Comparison of ENCODE assay signal across 8 cellular contexts in the genomic region with DNA sequence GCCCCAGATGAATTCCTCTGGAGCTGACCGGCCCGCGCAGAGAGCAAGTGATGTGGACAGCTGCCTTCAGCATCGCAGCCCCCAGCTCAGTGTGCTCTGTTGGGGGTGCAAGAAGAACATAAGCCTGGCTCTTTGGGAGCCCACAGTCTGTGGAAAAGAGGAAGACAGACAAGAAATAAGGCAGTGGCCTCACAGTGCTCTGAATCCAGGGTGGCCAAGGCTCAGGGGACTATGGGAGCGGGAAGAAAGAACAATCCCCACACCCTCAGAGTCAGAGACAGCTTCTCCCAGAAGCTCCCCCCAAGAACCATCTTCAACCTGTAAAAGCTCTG. TPM values are rescaled to one million over a fixed set of nuclear protein-coding genes. Genes with fewer than 3 reads are reported as not detected.
DNase-seq lines count a peak whose midpoint lies in the region; ATAC-seq, FAIRE-seq and TF ChIP-seq lines count a peak whose summit lies in the region.

No MANE protein-coding gene starts in this region.

- no peak for TF ChIP-seq POLR2A in A549 (IDR thresholded peaks at IDR 0.05; ENCODE audit: low read length)
- no peak for TF ChIP-seq POLR2A in lower leg skin (IDR thresholded peaks at IDR 0.05)

- CTCF ChIA-PET in A549 (lab: Yijun Ruan, JAX), result interaction anchor here (0.6 to 16.4 kb wide), 57 partner anchors 9 to 791 kb away, joined by 3 to 536 read pairs (median 4); partner anchors contain the start of genes FES, MAN2A2, PRC1 and RCCD1

- peak overlapping the region; percentile 84 to 93; a peak in 4 of 6 replicates for H3K27ac ChIP-seq in A549
- peak overlapping the region; percentile 66 for H3K27ac ChIP-seq in KMS-11

- peaks cover 26 to 60% (median 55%) of the 10 kb centered on the region in 4 donors for H3K4me1 Mint-ChIP-seq in naive thymus-derived CD8-positive, alpha-beta T cell

- peak overlapping the region; percentile 30 to 99 (median 98) for H3K4me3 Mint-ChIP-seq in naive thymus-derived CD8-positive, alpha-beta T cell

- no peaks in the 10 kb centered on the region for H3K9me3 ChIP-seq in A549

- no peaks in the 10 kb centered on the region for H3K27me3 Mint-ChIP-seq in naive thymus-derived CD8-positive, alpha-beta T cell

- POLR2A ChIA-PET in A549 (lab: Yijun Ruan, JAX), result interaction anchor here (1.7 to 2.8 kb wide), 3 partner anchors 22 to 40 kb away, joined by 4 to 20 read pairs (median 14); partner anchors contain the start of genes MAN2A2 and RCCD1
- POLR2A ChIA-PET in naive thymus-derived CD8-positive, alpha-beta T cell (lab: Charles Lee), result interaction anchor here (0.6 to 12.4 kb wide), 11 partner anchors 15 to 580 kb away, joined by 3 to 237 read pairs (median 3); partner anchors contain the start of genes BLM, IQGAP1, MAN2A2 and RCCD1

- no peaks in the 10 kb centered on the region for H3K27me3 ChIP-seq in KMS-11 (ENCODE audit: insufficient read depth, low read depth)

- H3K4me2 ChIP-seq in A549 (peak overlapping the region; percentile 72), KMS-11 (peak overlapping the region; percentile 84; the same call in 1 of the 2 replicates)

- H3K4me3 ChIP-seq in A549, result no peak overlapping the region; the same call in 2 of the 3 replicates
- H3K4me3 ChIP-seq in KMS-11 (IDR thresholded peaks at IDR 0.05; ENCODE audit: insufficient read depth, low read depth, low read length), result no peak overlapping the region
- peak overlapping the region; percentile 70 to 83 for H3K4me3 ChIP-seq in cardiac fibroblast (replicated peaks in 1 of 2; ENCODE audit: low read depth in 2 of 2, low read length in 2 of 2)
- no peak overlapping the region for H3K4me3 ChIP-seq in lower leg skin (ENCODE audit: low read depth, poor library complexity, severe bottlenecking)

- H3K9me3 Mint-ChIP-seq in naive thymus-derived CD8-positive, alpha-beta T cell, result no peaks in the 10 kb centered on the region

- WGBS in A549 (ENCODE audit: missing lambda C conversion rate), result 18% methylated on average over 5 of the region's 5 CpGs
- 15 to 18% methylated on average over 5 of the region's 5 CpGs for WGBS in lower leg skin, 2 donors

- H3K27ac Mint-ChIP-seq in naive thymus-derived CD8-positive, alpha-beta T cell, result peak overlapping the region; percentile 70 to 100 (median 98)

- H3K4me1 ChIP-seq in A549 (peaks cover 35% of the 10 kb centered on the region), KMS-11 (ENCODE audit: low read depth, poor library complexity, severe bottlenecking) (peaks cover 29% of the 10 kb centered on the region)

- peaks cover 0 to 4% (median 0%) of the 10 kb centered on the region in 3 donors for H3K36me3 Mint-ChIP-seq in naive thymus-derived CD8-positive, alpha-beta T cell

- no peak for TF ChIP-seq RAD21 in A549 (conservative IDR thresholded peaks at IDR 0.05 in 1 of 2, IDR thresholded peaks at IDR 0.05 in 1 of 2)

- peak overlapping the region; percentile 60; the same call in 1 of the 2 replicates for H3K9ac ChIP-seq in KMS-11

- TF ChIP-seq CTCF in A549 (IDR thresholded peaks at IDR 0.05), result peak; percentile 3; the same call in 2 of the 3 replicates
- TF ChIP-seq CTCF in KMS-11 (conservative IDR thresholded peaks at IDR 0.05; ENCODE audit: low read depth, low read length), result peak; percentile 50
- TF ChIP-seq CTCF in cardiac fibroblast (IDR thresholded peaks at IDR 0.05; ENCODE audit: low read depth, low read length), result no peak
- TF ChIP-seq CTCF in lower leg skin (IDR thresholded peaks at IDR 0.05), result no peak

- no peak for DNase-seq in A549 (ENCODE audit: low read depth in 1 of 2, low spot score in 1 of 2)
- DNase-seq in cardiac fibroblast (ENCODE audit: low read depth in 2 of 2), result no peak
- no peak for DNase-seq in naive thymus-derived CD8-positive, alpha-beta T cell
- no peak for DNase-seq in lower leg skin (ENCODE audit: low spot score in 2 of 2)
- DNase-seq in activated gamma-delta T cell treated with Interleukin-2 at 50 U/mL for 16 hours, result no peak
- no peak for DNase-seq in effector CD4-positive, alpha-beta T cell

- no peaks in the 10 kb centered on the region for H4K20me1 ChIP-seq in KMS-11 (ENCODE audit: insufficient read depth)

- TF ChIP-seq EP300 in A549 (IDR thresholded peaks at IDR 0.05), result no peak

- ATAC-seq in A549 (no peak), GM18498 (IDR thresholded peaks at IDR 0.05; ENCODE audit: unreplicated experiment) (no peak)
- no peak for ATAC-seq in naive thymus-derived CD8-positive, alpha-beta T cell

- FAIRE-seq in A549 (lab: Jason Lieb, UNC), result no peak

- peak overlapping the region; percentile 85 for H2AFZ ChIP-seq in KMS-11 (ENCODE audit: low read depth)

- 0 out of 2 replicates have a peak, but pooled peaks cover 5% of the 10 kb centered on the region for H3K79me2 ChIP-seq in KMS-11 (ENCODE audit: insufficient read depth, low read depth)

- intact Hi-C loops in lower leg skin (cut with DNase I; ENCODE audit: low total_unique reads), result no loop called here

- H3K36me3 ChIP-seq in KMS-11 (ENCODE audit: insufficient read depth), result no peaks in the 10 kb centered on the region

TF ChIP-seq in A549, 52 proteins besides CTCF, POLR2A, EP300 and RAD21 (continues in another document):
- TF ChIP-seq RFX5 (IDR thresholded peaks at IDR 0.05) (no peak), SREBF2 (IDR thresholded peaks at IDR 0.05) (no peak), ZNF302 (CRISPR knock-in tag; IDR thresholded peaks at IDR 0.05) (no peak), MYC (IDR thresholded peaks at IDR 0.05; ENCODE audit: borderline replicate concordance, low read length) (no peak), CHD2 (IDR thresholded peaks at IDR 0.05; ENCODE audit: low read length, partially characterized antibody) (no peak), GATA3 (IDR thresholded peaks at IDR 0.05; ENCODE audit: borderline replicate concordance) (no peak)
- TF ChIP-seq, protein P1, sequence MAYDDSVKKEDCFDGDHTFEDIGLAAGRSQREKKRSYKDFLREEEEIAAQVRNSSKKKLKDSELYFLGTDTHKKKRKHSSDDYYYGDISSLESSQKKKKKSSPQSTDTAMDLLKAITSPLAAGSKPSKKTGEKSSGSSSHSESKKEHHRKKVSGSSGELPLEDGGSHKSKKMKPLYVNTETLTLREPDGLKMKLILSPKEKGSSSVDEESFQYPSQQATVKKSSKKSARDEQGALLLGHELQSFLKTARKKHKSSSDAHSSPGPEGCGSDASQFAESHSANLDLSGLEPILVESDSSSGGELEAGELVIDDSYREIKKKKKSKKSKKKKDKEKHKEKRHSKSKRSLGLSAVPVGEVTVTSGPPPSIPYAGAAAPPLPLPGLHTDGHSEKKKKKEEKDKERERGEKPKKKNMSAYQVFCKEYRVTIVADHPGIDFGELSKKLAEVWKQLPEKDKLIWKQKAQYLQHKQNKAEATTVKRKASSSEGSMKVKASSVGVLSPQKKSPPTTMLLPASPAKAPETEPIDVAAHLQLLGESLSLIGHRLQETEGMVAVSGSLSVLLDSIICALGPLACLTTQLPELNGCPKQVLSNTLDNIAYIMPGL (CRISPR knock-in tag; IDR thresholded peaks at IDR 0.05; ENCODE audit: borderline replicate concordance), result no peak

RNA-seq across cellular contexts. Expression of gene HDDC3, which starts 0.3 kb away (rescaled TPM):
- polyA plus RNA-seq in A549 (2011; rRNA removed), result 29.8 and 31.9 TPM in 2 replicates
- polyA plus RNA-seq in A549 (2012; cell fraction: cytosol; rRNA removed), result 41.6 and 42.9 TPM in 2 replicates
- 28.9 and 34.8 TPM in 2 replicates for polyA plus RNA-seq in A549 (2012; cell fraction: nucleus; rRNA removed)
- polyA plus RNA-seq in A549 (2017; fragmentation: RNase III; extraction: RNeasy Plus Mini Kit Qiagen cat#74134 plus additional on column Dnase treatment), result 25.3 to 29.7 TPM (median 26.1 TPM) in 3 replicates
- 27.4 and 33.9 TPM in 2 replicates for polyA minus RNA-seq in A549 (2011; rRNA and poly(A)+ RNA removed)
- 10 to 100 TPM; 30.1 to 31.8 TPM for total RNA-seq in naive thymus-derived CD8-positive, alpha-beta T cell
- polyA plus RNA-seq in naive thymus-derived CD8-positive, alpha-beta T cell, result 10 to 100 TPM; 34.1 to 47.6 (median 45.5) TPM
- 10 to 100 TPM; 12.0 to 21.1 (median 19.4) TPM for total RNA-seq in lower leg skin

RNA-seq across cellular contexts. Expression of gene UNC45A, which starts 2.5 kb away (rescaled TPM):
- polyA plus RNA-seq in A549 (2011; rRNA removed) (47.7 and 48.2 TPM in 2 replicates), A549 (2017; fragmentation: RNase III; extraction: RNeasy Plus Mini Kit Qiagen cat#74134 plus additional on column Dnase treatment) (76.9 to 82.5 TPM (median 80.4 TPM) in 3 replicates)
- polyA plus RNA-seq in A549 (2012; cell fraction: cytosol; rRNA removed), result 70.2 and 71.6 TPM in 2 replicates
- 128 and 156 TPM in 2 replicates for polyA plus RNA-seq in A549 (2012; cell fraction: nucleus; rRNA removed)
- 84.6 and 90.4 TPM in 2 replicates for polyA minus RNA-seq in A549 (2011; rRNA and poly(A)+ RNA removed)
- 10 to 100 TPM; 53.7 to 57.9 TPM for total RNA-seq in naive thymus-derived CD8-positive, alpha-beta T cell
- polyA plus RNA-seq in naive thymus-derived CD8-positive, alpha-beta T cell, result 10 to 100 TPM; 53.4 to 73.7 (median 70.3) TPM
- total RNA-seq in lower leg skin, result 10 to 100 TPM; 56.5 to 79.1 (median 68.2) TPM

RNA-seq across cellular contexts. Expression of gene RCCD1, which starts 22.1 kb away (rescaled TPM):
- 22.8 and 25.3 TPM in 2 replicates for polyA plus RNA-seq in A549 (2011; rRNA removed)
- 36.1 and 40.9 TPM in 2 replicates for polyA plus RNA-seq in A549 (2012; cell fraction: cytosol; rRNA removed)
- polyA plus RNA-seq in A549 (2012; cell fraction: nucleus; rRNA removed), result 85.8 and 98.1 TPM in 2 replicates
- polyA plus RNA-seq in A549 (2017; fragmentation: RNase III; extraction: RNeasy Plus Mini Kit Qiagen cat#74134 plus additional on column Dnase treatment), result 37.0 to 39.4 TPM (median 37.2 TPM) in 3 replicates
- polyA minus RNA-seq in A549 (2011; rRNA and poly(A)+ RNA removed), result 12.9 and 13.6 TPM in 2 replicates
- 10 to 100 TPM; 15.7 to 15.8 TPM for total RNA-seq in naive thymus-derived CD8-positive, alpha-beta T cell
- 1 to 10 TPM; 2.2 to 4.7 (median 3.1) TPM for polyA plus RNA-seq in naive thymus-derived CD8-positive, alpha-beta T cell
- total RNA-seq in lower leg skin, result 10 to 100 TPM; 11.0 to 24.5 (median 14.1) TPM

RNA-seq across cellular contexts. Expression of gene MAN2A2, which starts 29.5 kb away (rescaled TPM):
- polyA plus RNA-seq in A549 (2011; rRNA removed), result 22.0 and 37.0 TPM in 2 replicates
- 56.4 and 73.9 TPM in 2 replicates for polyA plus RNA-seq in A549 (2012; cell fraction: cytosol; rRNA removed)
- 415 and 583 TPM in 2 replicates for polyA plus RNA-seq in A549 (2012; cell fraction: nucleus; rRNA removed)
- 29.6 to 35.3 TPM (median 32.6 TPM) in 3 replicates for polyA plus RNA-seq in A549 (2017; fragmentation: RNase III; extraction: RNeasy Plus Mini Kit Qiagen cat#74134 plus additional on column Dnase treatment)
- 42.7 and 43.2 TPM in 2 replicates for polyA minus RNA-seq in A549 (2011; rRNA and poly(A)+ RNA removed)
- total RNA-seq in naive thymus-derived CD8-positive, alpha-beta T cell, result 100 to 1,000 TPM; 126 to 139 TPM
- polyA plus RNA-seq in naive thymus-derived CD8-positive, alpha-beta T cell, result 1 to 10 TPM; 3.1 to 8.6 (median 3.7) TPM
- 10 to 100 TPM; 21.8 to 43.5 (median 27.4) TPM for total RNA-seq in lower leg skin

RNA-seq across cellular contexts. Expression of gene FES, which starts 48.3 kb away (rescaled TPM):
- polyA plus RNA-seq in A549 (2011; rRNA removed) (0.50 and 0.53 TPM in 2 replicates), A549 (2017; fragmentation: RNase III; extraction: RNeasy Plus Mini Kit Qiagen cat#74134 plus additional on column Dnase treatment) (0.39 to 0.50 TPM (median 0.45 TPM) in 3 replicates)
- 1.4 and 1.7 TPM in 2 replicates for polyA plus RNA-seq in A549 (2012; cell fraction: cytosol; rRNA removed)
- polyA plus RNA-seq in A549 (2012; cell fraction: nucleus; rRNA removed), result 1.4 and 1.7 TPM in 2 replicates
- polyA minus RNA-seq in A549 (2011; rRNA and poly(A)+ RNA removed), result 0.39 TPM in 1 of 2 replicates, not detected in the other
- total RNA-seq in naive thymus-derived CD8-positive, alpha-beta T cell, result 1 to 10 TPM; 2.8 to 3.5 TPM
- under 1 TPM in 2 of 3 donors, not detected in 1; 0.08 to 0.24 TPM for polyA plus RNA-seq in naive thymus-derived CD8-positive, alpha-beta T cell
- 10 to 100 TPM in 2 of 4 donors, 1 to 10 TPM in 2; 3.6 to 17.9 (median 11.0) TPM for total RNA-seq in lower leg skin

Comparison
In these comparisons a context has a peak if more than half of its experiments do, and no peak if none do; other contexts are left out.
1. H3K4me3 ChIP-seq: peak in cardiac fibroblast (2 of 2); none in A549 (single experiment), KMS-11 (single experiment) and lower leg skin (single experiment).
2. CTCF ChIP-seq: peak in A549 (single experiment) and KMS-11 (single experiment); none in cardiac fibroblast (single experiment) and lower leg skin (0 of 3).